8 cellular contexts compared by ENCODE assay signal in the genomic region with DNA sequence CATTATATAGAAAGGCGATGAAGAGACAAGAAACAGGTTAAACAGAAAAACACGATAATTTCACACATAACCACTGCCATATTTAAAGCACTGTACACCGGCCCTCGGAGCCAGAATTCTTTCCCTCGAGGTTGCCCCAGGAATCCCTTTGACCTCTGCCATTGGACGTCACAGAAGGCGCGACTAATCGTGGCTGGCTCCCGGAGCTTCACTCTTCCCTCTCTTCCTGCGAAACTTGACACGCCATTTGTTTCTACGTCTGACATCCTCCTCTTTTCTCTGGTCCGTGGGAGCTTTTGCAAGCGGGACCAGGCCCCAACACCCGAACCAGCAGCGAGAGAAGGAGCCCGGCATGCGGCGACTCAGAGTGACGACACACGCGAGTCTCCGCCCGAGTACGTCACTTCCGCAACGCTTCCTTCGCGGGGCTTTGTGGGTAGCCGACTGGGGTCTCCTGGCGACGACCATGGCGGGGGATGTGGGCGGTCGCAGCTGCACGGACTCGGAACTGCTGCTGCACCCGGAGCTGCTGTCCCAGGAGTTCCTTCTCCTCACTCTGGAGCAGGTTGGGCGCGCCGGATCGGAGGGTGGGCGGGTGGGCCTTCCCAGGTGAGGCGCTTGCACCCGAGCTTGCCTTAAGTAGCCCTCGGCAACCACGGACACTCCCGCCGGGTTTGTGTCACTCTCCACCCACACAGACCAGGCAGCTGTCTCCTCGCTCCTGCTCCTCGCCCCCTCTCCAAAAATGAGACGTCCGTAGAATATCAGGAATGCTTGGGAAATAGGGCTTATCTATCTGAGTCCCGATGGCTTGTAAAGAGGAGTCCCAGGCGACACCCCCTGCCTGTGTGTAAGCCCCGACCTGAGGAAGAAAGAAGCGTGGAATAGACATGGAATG. TPM values are rescaled to one million over a fixed set of nuclear protein-coding genes. Genes with fewer than 3 reads are reported as not detected.
DNase-seq lines count a peak whose midpoint lies in the region; ATAC-seq and TF ChIP-seq lines count a peak whose summit lies in the region.

A gene (plus strand): TSS at position 419 of the 898 bp plus-strand sequence. CDS start 48 bp downstream, at position 467.

- peak within 1 kb of the TSS; percentile 69 to 94 (median 92) for H3K4me3 ChIP-seq in upper lobe of left lung

- TF ChIP-seq CTCF in GM13976 (IDR thresholded peaks at IDR 0.05; ENCODE audit: borderline replicate concordance, control extremely low read depth, extremely low read depth, insufficient read depth, missing control alignments) (no peak), upper lobe of left lung (IDR thresholded peaks at IDR 0.05) (peak in 1 of 6 experiments; percentile 18)

- POLR2A ChIA-PET in T-cell (lab: Charles Lee) = interaction anchor here in 1 of 2 donors (1.3 kb wide), 1 partner anchor 597 kb away, joined by 3 read pairs; no protein-coding TSS in a partner anchor

- CTCF ChIA-PET in T-cell (lab: Charles Lee) = interaction anchor here (0.5 to 1.1 kb wide), 2 partner anchors 10 to 803 kb away, joined by 4 to 7 read pairs; no protein-coding TSS in a partner anchor

- H3K4me3 Mint-ChIP-seq in T-cell = peak within 1 kb of the TSS; percentile 89 to 100 (median 93)

- H3K27ac ChIP-seq in adipose tissue (ENCODE audit: low read depth, low read length) = peak within 1 kb of the TSS; percentile 99
- H3K27ac ChIP-seq in upper lobe of left lung = peak within 1 kb of the TSS; percentile 95 to 97 (median 96)

- peaks cover 3 to 38% (median 9%) of the 10 kb centered on the region in 4 donors for H3K36me3 ChIP-seq in upper lobe of left lung

- peaks cover 8% of the 10 kb centered on the region for H3K36me3 Mint-ChIP-seq in T-cell

- no peaks in the 10 kb centered on the region for H3K9me3 Mint-ChIP-seq in T-cell

- WGBS in adipose tissue, 3 donors = 0 to 1% (median 1%) methylated on average over 58 of the region's 58 CpGs
- 0 to 1% methylated on average over 20 to 50 of the region's 58 CpGs for WGBS in upper lobe of left lung, 2 donors

- TF ChIP-seq POLR2A in upper lobe of left lung (IDR thresholded peaks at IDR 0.05) = peak in 3 of 4 donors; percentile 45 to 65 (median 53)

- H3K4me1 ChIP-seq in upper lobe of left lung = peaks cover 21 to 28% (median 22%) of the 10 kb centered on the region in 4 donors

- no peaks in the 10 kb centered on the region for H3K9me3 ChIP-seq in upper lobe of left lung

- intact Hi-C loops in left cardiac atrium (cut with DNase I) = no loop called here
- intact Hi-C loops in posterior vena cava (cut with DNase I) = no loop called here

- no peaks in the 10 kb centered on the region for H3K27me3 Mint-ChIP-seq in T-cell

- in situ Hi-C loops in GM13976 (cut with MboI; ENCODE audit: low sequenced_read_pairs, unreplicated experiment) = no loop called here

- ATAC-seq in HG02852 (IDR thresholded peaks at IDR 0.05; ENCODE audit: unreplicated experiment) (peak; percentile 95), T-cell (replicated peaks in 1 of 4) (peak; percentile 90 to 95 (median 92)), left cardiac atrium (peak; percentile 98), upper lobe of left lung (ENCODE audit: low FRiP score in 2 of 2) (peak; percentile 95 to 98)

- H3K27ac Mint-ChIP-seq in T-cell = peak within 1 kb of the TSS; percentile 99 to 100

- TF ChIP-seq EP300 in upper lobe of left lung (IDR thresholded peaks at IDR 0.05) = no peak

- DNase-seq in GM13976 (ENCODE audit: low spot score) (peak; percentile 92), NCI-H146 (lab: John Stamatoyannopoulos, UW) (peak; percentile 95), T-cell (peak; percentile 71 to 92 (median 86)), left cardiac atrium (peak; percentile 92), posterior vena cava (ENCODE audit: low spot score) (peak; percentile 97), upper lobe of left lung (peak; percentile 84 to 94)

- no peaks in the 10 kb centered on the region for H3K27me3 ChIP-seq in upper lobe of left lung

- peaks cover 40 to 46% (median 41%) of the 10 kb centered on the region in 3 donors for H3K4me1 Mint-ChIP-seq in T-cell

RNA-seq across cellular contexts. Expression of the gene that starts here (rescaled TPM):
- total RNA-seq in T-cell (10 to 100 TPM; 19.3 to 27.1 (median 21.4) TPM), left cardiac atrium (10 to 100 TPM; 15.6 to 16.2 TPM), posterior vena cava (10 to 100 TPM; 12.7 to 14.0 TPM), upper lobe of left lung (10 to 100 TPM; 12.8 to 38.5 (median 13.5) TPM)
- 10 to 100 TPM in 1 of 3 donors, 1 to 10 TPM in 2; 8.7 to 14.1 (median 8.9) TPM for polyA plus RNA-seq in adipose tissue

Comparison
In these comparisons a context has a peak if more than half of its experiments do, and no peak if none do; other contexts are left out.
1. Peak in every context shown above with its lines: DNase-seq, ATAC-seq, H3K4me3 ChIP-seq and H3K27ac ChIP-seq.